In the genomic region with DNA sequence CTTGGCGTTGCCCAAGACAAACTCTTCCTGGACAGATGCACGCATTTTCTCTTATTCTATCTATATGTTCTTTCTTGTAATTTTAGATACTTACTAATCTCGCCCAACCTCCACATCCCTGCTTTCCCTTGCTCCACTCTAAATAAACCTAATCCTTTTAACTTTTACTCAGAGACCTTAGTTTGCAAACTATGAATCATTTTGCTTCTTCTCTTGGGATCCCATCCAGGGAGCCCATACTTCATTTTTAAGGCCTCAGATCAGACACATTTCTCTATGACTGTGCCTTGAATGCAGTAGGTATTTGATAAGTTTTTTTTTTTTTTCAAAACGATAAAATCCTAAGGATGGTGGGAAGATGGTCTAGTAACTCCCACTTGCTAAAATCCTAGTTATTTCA, we compare ENCODE assay signal across 12 cellular contexts.
"Had no signal": no experiment of that assay in that cellular context is flagged by ENCODE, and none has a peak within 500 bp of the region (broad histone marks: within the 10 kb centered on the region; RNA-seq: fewer than 3 reads in every experiment).

No MANE protein-coding gene starts in this region.

- H3K4me1 ChIP-seq: breast epithelium, tibial artery had no signal

- DNase-seq: activated CD4-positive, alpha-beta T cell treated with anti-CD3 and anti-CD28 coated beads, Interleukin-2, amount 10 ng/mL, durations not matched to agents 7 days and 5 days; activated CD8-positive, alpha-beta memory T cell treated with anti-CD3 and anti-CD28 coated beads for 24 hours; activated naive CD8-positive, alpha-beta T cell treated with anti-CD3 and anti-CD28 coated beads, Interleukin-2, amount 10 ng/mL, durations not matched to agents 7 days and 5 days; aorta; mesendoderm; nucleus accumbens; stimulated activated CD4-positive, alpha-beta T cell treated with anti-CD3 and anti-CD28 coated beads, Interleukin-15, amount 100 ng/mL, for 24 hours; stimulated activated CD4-positive, alpha-beta T cell treated with anti-CD3 and anti-CD28 coated beads, Interleukin-4, amount 100 ng/mL, for 1 hour; stimulated activated naive B cell treated with anti-CD40 and anti-IgM and Interleukin-4, amounts not matched to agents 10 μg/mL and 1 μg/mL and 100 μg/mL, for 72 hours; tibial artery had no signal

- H3K36me3 ChIP-seq: breast epithelium, tibial artery, vagina had no signal

- H3K27me3 ChIP-seq: breast epithelium, tibial artery, vagina had no signal

- H3K4me3 ChIP-seq: breast epithelium, tibial artery, vagina had no signal

- H3K9me3 ChIP-seq: tibial artery, vagina had no signal
